Comparison of ENCODE assay signal across 15 cellular contexts in genomic region chr11:6596237-6596877, GRCh38. TPM values are rescaled to one million over a fixed set of nuclear protein-coding genes. Genes with fewer than 3 reads are reported as not detected.
DNase-seq lines count a peak whose midpoint lies in the region; TF ChIP-seq lines count a peak whose summit lies in the region.
"Had no signal": no experiment of that assay in that cellular context is flagged by ENCODE, and none has a peak within 500 bp of the region (broad histone marks: within the 10 kb centered on the region; RNA-seq: fewer than 3 reads in every experiment).

No MANE protein-coding gene starts in this region.

- WGBS in esophagus squamous epithelium, 2 donors = 59 to 63% methylated on average over 5 of the region's 5 CpGs

- H3K9ac ChIP-seq in muscle layer of colon (ENCODE audit: low read length) = peak overlapping the region; percentile 12
- H3K9ac ChIP-seq: KMS-11, parathyroid adenoma had no signal

- no peak overlapping the region for H3K27ac Mint-ChIP-seq in activated CD4-positive, alpha-beta T cell treated with anti-CD3 and anti-CD28 coated beads, Interleukin-2, amount 10 ng/mL, durations not matched to agents 24 days and 14 days
- H3K27ac Mint-ChIP-seq: CD4-positive, alpha-beta T cell had no signal

- no peak for TF ChIP-seq CTCF in esophagus squamous epithelium (IDR thresholded peaks at IDR 0.05)

- intact Hi-C loops in activated CD4-positive, alpha-beta T cell treated with anti-CD3 and anti-CD28 coated beads, Interleukin-2, amount 10 ng/mL, durations not matched to agents 24 days and 14 days (cut with micrococcal nuclease) = no loop called here
- intact Hi-C loops in esophagus squamous epithelium (cut with DNase I) = no loop called here

- H3K4me3 Mint-ChIP-seq in activated CD4-positive, alpha-beta T cell treated with anti-CD3 and anti-CD28 coated beads, Interleukin-2, amount 10 ng/mL, durations not matched to agents 24 days and 14 days = no peak overlapping the region
- H3K4me3 Mint-ChIP-seq: CD4-positive, alpha-beta T cell had no signal

- no peaks in the 10 kb centered on the region for H3K27me3 Mint-ChIP-seq in activated CD4-positive, alpha-beta T cell treated with anti-CD3 and anti-CD28 coated beads, Interleukin-2, amount 10 ng/mL, durations not matched to agents 24 days and 14 days
- H3K27me3 Mint-ChIP-seq: CD4-positive, alpha-beta T cell had no signal

- H3K4me1 ChIP-seq in esophagus squamous epithelium (peaks cover 2 to 39% (median 8%) of the 10 kb centered on the region in 3 donors), muscle layer of colon (ENCODE audit: insufficient read depth, low read length) (peaks cover 83% of the 10 kb centered on the region)
- H3K4me1 ChIP-seq: parathyroid adenoma had no signal

- peaks cover 20% of the 10 kb centered on the region for H3K4me1 Mint-ChIP-seq in activated CD4-positive, alpha-beta T cell treated with anti-CD3 and anti-CD28 coated beads, Interleukin-2, amount 10 ng/mL, durations not matched to agents 24 days and 14 days

- H3K4me3 ChIP-seq in esophagus squamous epithelium = no peak overlapping the region
- no peak overlapping the region for H3K4me3 ChIP-seq in muscle layer of colon (ENCODE audit: low read depth in 1 of 2, low read length in 2 of 2)

- H3K9me3 ChIP-seq in esophagus squamous epithelium (no peaks in the 10 kb centered on the region), muscle layer of colon (ENCODE audit: low read length) (no peaks in the 10 kb centered on the region)

- H3K27me3 ChIP-seq in esophagus squamous epithelium (no peaks in the 10 kb centered on the region), muscle layer of colon (ENCODE audit: control insufficient read depth in 1 of 2, insufficient read depth in 2 of 2, low read length in 2 of 2) (no peaks in the 10 kb centered on the region)

- H3K36me3 ChIP-seq in esophagus squamous epithelium (peaks cover 9 to 93% (median 22%) of the 10 kb centered on the region in 3 donors), muscle layer of colon (ENCODE audit: insufficient read depth, low read length) (peaks cover 56% of the 10 kb centered on the region)

- no peak for TF ChIP-seq POLR2A in esophagus squamous epithelium (IDR thresholded peaks at IDR 0.05)

- peaks cover 64% of the 10 kb centered on the region for H3K36me3 Mint-ChIP-seq in activated CD4-positive, alpha-beta T cell treated with anti-CD3 and anti-CD28 coated beads, Interleukin-2, amount 10 ng/mL, durations not matched to agents 24 days and 14 days (ENCODE audit: low read depth)

- H3K27ac ChIP-seq in esophagus squamous epithelium (peak overlapping the region in 3 of 4 donors; percentile 62 to 65 (median 62)), muscle layer of colon (ENCODE audit: low read depth, low read length) (peak overlapping the region; percentile 80), temporal lobe (ENCODE audit: low read depth, low read length) (peak overlapping the region; percentile 84)
- H3K27ac ChIP-seq: KMS-11, parathyroid adenoma had no signal

- peak; percentile 34 for DNase-seq in activated CD4-positive, alpha-beta T cell treated with anti-CD3 and anti-CD28 coated beads, Interleukin-2, amount 10 ng/mL, durations not matched to agents 24 days and 14 days
- no peak for DNase-seq in activated CD4-positive, alpha-beta T cell treated with anti-CD3 and anti-CD28 coated beads, Interleukin-2, amount 50 U/mL, for 4 hours
- DNase-seq in esophagus squamous epithelium (lab: John Stamatoyannopoulos, UW) = no peak
- no peak for DNase-seq in effector CD4-positive, alpha-beta T cell
- DNase-seq in NAMALWA (ENCODE audit: low spot score) = no peak
- DNase-seq in T1000 (lab: John Stamatoyannopoulos, UW) = no peak
- DNase-seq: activated CD4-positive, CD25-positive, alpha-beta regulatory T cell; activated T-cell treated with anti-CD3 and anti-CD28 coated beads, Interleukin-2, amount 50 U/mL, for 1 hour; CD4-positive, alpha-beta T cell; NCI-H146; NCI-H446 treated with DMSO at 0.1 percent for 48 hours had no signal

- no peaks in the 10 kb centered on the region for H3K9me3 Mint-ChIP-seq in activated CD4-positive, alpha-beta T cell treated with anti-CD3 and anti-CD28 coated beads, Interleukin-2, amount 10 ng/mL, durations not matched to agents 24 days and 14 days
- H3K9me3 Mint-ChIP-seq: CD4-positive, alpha-beta T cell had no signal

RNA-seq across cellular contexts. Expression of gene RRP8, which starts 7.1 kb away (rescaled TPM):
- total RNA-seq in activated CD4-positive, alpha-beta T cell treated with anti-CD3 and anti-CD28 coated beads, Interleukin-2, amount 10 ng/mL, durations not matched to agents 24 days and 14 days = 41.5 and 43.8 TPM in 2 replicates
- 10 to 100 TPM; 10.9 to 23.5 (median 15.7) TPM for total RNA-seq in esophagus squamous epithelium
- 9.8 TPM for total RNA-seq in temporal lobe

RNA-seq across cellular contexts. Expression of gene ILK, which starts 7.2 kb away (rescaled TPM):
- total RNA-seq in activated CD4-positive, alpha-beta T cell treated with anti-CD3 and anti-CD28 coated beads, Interleukin-2, amount 10 ng/mL, durations not matched to agents 24 days and 14 days = 89.6 and 92.4 TPM in 2 replicates
- total RNA-seq in esophagus squamous epithelium (100 to 1,000 TPM in 1 of 4 donors, 10 to 100 TPM in 3; 34.5 to 128 (median 49.5) TPM), temporal lobe (42.5 TPM)

RNA-seq across cellular contexts. Expression of gene TAF10, which starts 15.7 kb away (rescaled TPM):
- total RNA-seq in activated CD4-positive, alpha-beta T cell treated with anti-CD3 and anti-CD28 coated beads, Interleukin-2, amount 10 ng/mL, durations not matched to agents 24 days and 14 days = 140 and 141 TPM in 2 replicates
- 10 to 100 TPM; 31.9 to 69.2 (median 48.6) TPM for total RNA-seq in esophagus squamous epithelium
- 14.0 TPM for total RNA-seq in temporal lobe

RNA-seq across cellular contexts. Expression of gene TPP1, which starts 22.9 kb away (rescaled TPM):
- total RNA-seq in activated CD4-positive, alpha-beta T cell treated with anti-CD3 and anti-CD28 coated beads, Interleukin-2, amount 10 ng/mL, durations not matched to agents 24 days and 14 days = 32.2 and 35.2 TPM in 2 replicates
- total RNA-seq in esophagus squamous epithelium (10 to 100 TPM; 15.4 to 34.9 (median 27.8) TPM), temporal lobe (9.3 TPM)

RNA-seq across cellular contexts. Expression of gene DCHS1, which starts 59.3 kb away (rescaled TPM):
- 0.35 and 0.36 TPM in 2 replicates for total RNA-seq in activated CD4-positive, alpha-beta T cell treated with anti-CD3 and anti-CD28 coated beads, Interleukin-2, amount 10 ng/mL, durations not matched to agents 24 days and 14 days
- total RNA-seq in esophagus squamous epithelium (1 to 10 TPM; 1.1 to 9.9 (median 2.3) TPM), temporal lobe (58.5 TPM)
